1 cellular context compared by ENCODE assay signal in genomic region chr10:75234683-75235374, GRCh38.
TF ChIP-seq lines count a peak whose summit lies in the region.

No MANE protein-coding gene starts in this region.

TF ChIP-seq in HepG2, 621 proteins besides CTCF, POLR2A, EP300 and RAD21 (continued from another document):
- TF ChIP-seq ZFP36 (IDR thresholded peaks at IDR 0.05; ENCODE audit: borderline replicate concordance, low read depth, low read length, partially characterized antibody) = no peak
- TF ChIP-seq TOPORS (CRISPR knock-in tag; IDR thresholded peaks at IDR 0.05) = no peak
- no peak for TF ChIP-seq ZNF101 (CRISPR knock-in tag; IDR thresholded peaks at IDR 0.05; ENCODE audit: borderline replicate concordance, low read depth)
- TF ChIP-seq ZNF619 (CRISPR knock-in tag; IDR thresholded peaks at IDR 0.05) = no peak
- no peak; a peak in 1 of 4 replicates for TF ChIP-seq KLF16 (CRISPR knock-in tag; IDR thresholded peaks at IDR 0.05)
- TF ChIP-seq ZNF275 (CRISPR knock-in tag; IDR thresholded peaks at IDR 0.05; ENCODE audit: borderline replicate concordance) = no peak
